ENCODE assay signal across 9 cellular contexts in genomic region chr1:24321712-24322635, GRCh38. TPM values are rescaled to one million over a fixed set of nuclear protein-coding genes. Genes with fewer than 3 reads are reported as not detected.
DNase-seq lines count a peak whose midpoint lies in the region; ATAC-seq and TF ChIP-seq lines count a peak whose summit lies in the region.
"Had no signal": no experiment of that assay in that cellular context is flagged by ENCODE, and none has a peak within 500 bp of the region (broad histone marks: within the 10 kb centered on the region; RNA-seq: fewer than 3 reads in every experiment).

No MANE protein-coding gene starts in this region.

- H3K9me3 Mint-ChIP-seq in activated T-helper 2 cell treated with anti-CD3 and anti-CD28 coated beads, Interferon-gamma antibody, Interleukin-2, Interleukin-4, amounts not matched to agents 10 μg/mL and 5 μg/mL and 100 μg/mL, durations not matched to agents 14 hours and 24 hours and 36 hours, result no peaks in the 10 kb centered on the region

- H3K36me3 ChIP-seq in tibial artery, result no peaks in the 10 kb centered on the region

- intact Hi-C loops in activated T-helper 2 cell treated with anti-CD3 and anti-CD28 coated beads, Interferon-gamma antibody, Interleukin-2, Interleukin-4, amounts not matched to agents 10 μg/mL and 5 μg/mL and 100 μg/mL, durations not matched to agents 14 hours and 24 hours and 36 hours (cut with micrococcal nuclease), result loop anchor here (1.0 to 5.0 kb wide), 5 partner anchors 29 to 321 kb away; partner anchors contain the start of gene SRRM1
- intact Hi-C loops in tibial artery (cut with DNase I; ENCODE audit: low total_unique reads), result no loop called here

- H3K4me3 ChIP-seq in tibial artery, result peak overlapping the region; percentile 53 to 63

- DNase-seq in EH (ENCODE audit: low read depth) (peak; percentile 89), OCI-M1 (lab: John Stamatoyannopoulos, UW) (peak; percentile 98), fibroblast of the conjunctiva (ENCODE audit: low read depth) (peak; percentile 35), omental fat pad (ENCODE audit: low spot score) (no peak), tibial artery (peak in 1 of 2 donors; percentile 42), NCI-H748 (lab: John Stamatoyannopoulos, UW; ENCODE audit: unreplicated experiment) (no peak)
- peak; percentile 82 for DNase-seq in activated T-helper 2 cell treated with anti-CD3 and anti-CD28 coated beads, Interferon-gamma antibody, Interleukin-2, Interleukin-4, amounts not matched to agents 10 μg/mL and 5 μg/mL and 100 μg/mL, durations not matched to agents 14 hours and 24 hours and 36 hours (ENCODE audit: low spot score)

- H3K4me1 ChIP-seq in tibial artery, result peaks cover 0 to 33% (median 16%) of the 10 kb centered on the region in 4 donors

- TF ChIP-seq CTCF in omental fat pad (IDR thresholded peaks at IDR 0.05), result no peak
- TF ChIP-seq CTCF in tibial artery (IDR thresholded peaks at IDR 0.05), result no peak

- H3K36me3 Mint-ChIP-seq in activated T-helper 2 cell treated with anti-CD3 and anti-CD28 coated beads, Interferon-gamma antibody, Interleukin-2, Interleukin-4, amounts not matched to agents 10 μg/mL and 5 μg/mL and 100 μg/mL, durations not matched to agents 14 hours and 24 hours and 36 hours (ENCODE audit: low read depth), result no peaks in the 10 kb centered on the region

- peaks cover 86% of the 10 kb centered on the region for H3K27me3 Mint-ChIP-seq in activated T-helper 2 cell treated with anti-CD3 and anti-CD28 coated beads, Interferon-gamma antibody, Interleukin-2, Interleukin-4, amounts not matched to agents 10 μg/mL and 5 μg/mL and 100 μg/mL, durations not matched to agents 14 hours and 24 hours and 36 hours (ENCODE audit: low read depth)

- H3K4me3 Mint-ChIP-seq in activated T-helper 2 cell treated with anti-CD3 and anti-CD28 coated beads, Interferon-gamma antibody, Interleukin-2, Interleukin-4, amounts not matched to agents 10 μg/mL and 5 μg/mL and 100 μg/mL, durations not matched to agents 14 hours and 24 hours and 36 hours (ENCODE audit: low read depth), result peak overlapping the region; percentile 67

- H3K27ac ChIP-seq in tibial artery, result peak overlapping the region in 1 of 2 donors; percentile 54
- H3K27ac ChIP-seq: VCaP had no signal

- H3K27ac Mint-ChIP-seq in activated T-helper 2 cell treated with anti-CD3 and anti-CD28 coated beads, Interferon-gamma antibody, Interleukin-2, Interleukin-4, amounts not matched to agents 10 μg/mL and 5 μg/mL and 100 μg/mL, durations not matched to agents 14 hours and 24 hours and 36 hours, result peak overlapping the region; percentile 43

- peak; percentile 69 for ATAC-seq in HG02610 (IDR thresholded peaks at IDR 0.05; ENCODE audit: unreplicated experiment)
- peak; percentile 45 for ATAC-seq in omental fat pad (ENCODE audit: low FRiP score)

- no peaks in the 10 kb centered on the region for H3K9me3 ChIP-seq in tibial artery

- H3K4me1 Mint-ChIP-seq in activated T-helper 2 cell treated with anti-CD3 and anti-CD28 coated beads, Interferon-gamma antibody, Interleukin-2, Interleukin-4, amounts not matched to agents 10 μg/mL and 5 μg/mL and 100 μg/mL, durations not matched to agents 14 hours and 24 hours and 36 hours (ENCODE audit: low read depth), result peaks cover 26% of the 10 kb centered on the region

- H3K27me3 ChIP-seq in tibial artery, result peaks cover 0 to 45% of the 10 kb centered on the region in 2 donors

RNA-seq across cellular contexts. Expression of gene GRHL3, which starts 2.8 kb away (rescaled TPM):
- total RNA-seq in activated T-helper 2 cell treated with anti-CD3 and anti-CD28 coated beads, Interferon-gamma antibody, Interleukin-2, Interleukin-4, amounts not matched to agents 10 μg/mL and 5 μg/mL and 100 μg/mL, durations not matched to agents 14 hours and 24 hours and 36 hours, result not detected in 2 replicates
- 1 to 10 TPM in 1 of 4 donors, under 1 TPM in 3; 0.44 to 3.3 (median 0.66) TPM for total RNA-seq in omental fat pad

Comparison
In these comparisons a context has a peak if more than half of its experiments do, and no peak if none do; other contexts are left out.
1. DNase-seq: peak in EH (single experiment), OCI-M1 (single experiment), activated T-helper 2 cell treated with anti-CD3 and anti-CD28 coated beads, Interferon-gamma antibody, Interleukin-2, Interleukin-4, amounts not matched to agents 10 μg/mL and 5 μg/mL and 100 μg/mL, durations not matched to agents 14 hours and 24 hours and 36 hours (single experiment) and fibroblast of the conjunctiva (single experiment); none in omental fat pad (single experiment) and NCI-H748 (single experiment).